9 cellular contexts compared by ENCODE assay signal in the genomic region with DNA sequence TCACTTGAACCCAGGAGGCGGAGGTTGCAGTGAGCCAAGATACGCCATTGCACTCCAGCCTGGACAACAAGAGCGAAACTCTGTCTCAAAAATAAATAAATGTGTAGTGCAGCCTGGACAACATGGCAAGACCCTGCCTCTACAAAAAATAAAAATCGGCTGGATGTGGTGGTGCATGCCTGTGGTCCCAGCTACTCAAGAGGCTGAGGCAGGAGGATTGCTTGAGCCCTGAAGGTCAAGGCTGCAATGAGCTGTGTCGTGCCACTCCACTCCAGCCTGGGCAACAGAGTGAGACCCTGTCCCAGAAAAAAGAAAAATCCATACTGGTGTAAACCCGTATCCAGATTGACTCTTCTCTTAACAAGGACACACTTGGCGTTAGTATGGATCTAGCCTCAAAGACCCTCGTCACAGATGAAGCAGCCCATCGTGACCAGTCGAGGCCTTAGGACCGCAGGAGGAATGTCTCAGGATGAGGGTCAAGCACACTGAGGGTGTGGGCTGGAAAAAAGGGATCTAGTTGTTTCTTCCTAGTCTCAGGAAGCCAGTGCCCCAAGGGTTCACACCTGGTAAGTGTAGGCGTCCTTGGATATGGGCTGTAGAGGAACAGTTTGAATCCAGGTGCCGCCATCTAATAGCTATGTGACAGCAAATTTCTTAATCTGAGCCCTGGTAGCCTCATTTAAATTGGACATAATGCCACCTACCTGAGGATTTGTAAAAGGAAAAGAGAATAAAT. TPM values are rescaled to one million over a fixed set of nuclear protein-coding genes. Genes with fewer than 3 reads are reported as not detected.
A peak's percentile ranks its signal among the peaks of the same experiment; 100 is the strongest.
DNase-seq lines count a peak whose midpoint lies in the region; ATAC-seq and TF ChIP-seq lines count a peak whose summit lies in the region.
"Had no signal": no experiment of that assay in that cellular context is flagged by ENCODE, and none has a peak within 500 bp of the region (broad histone marks: within the 10 kb centered on the region; RNA-seq: fewer than 3 reads in every experiment).

No MANE protein-coding gene starts in this region.

- H2AFZ ChIP-seq in MM.1S (ENCODE audit: low read length): no peak overlapping the region

- H3K36me3 ChIP-seq in MM.1S (replicated peaks; ENCODE audit: insufficient read depth, low read length) (peaks cover 22% of the 10 kb centered on the region), colonic mucosa (peaks cover 31% of the 10 kb centered on the region), stomach (peaks cover 45 to 53% (median 53%) of the 10 kb centered on the region in 4 donors)

- H3K9me3 ChIP-seq in MM.1S (replicated peaks; ENCODE audit: insufficient read depth, low read length) (no peaks in the 10 kb centered on the region), colonic mucosa (no peaks in the 10 kb centered on the region), stomach (no peaks in the 10 kb centered on the region)

- TF ChIP-seq CTCF in MM.1S (IDR thresholded peaks at IDR 0.05; ENCODE audit: low read length): no peak
- no peak for TF ChIP-seq CTCF in colonic mucosa (IDR thresholded peaks at IDR 0.05)
- TF ChIP-seq CTCF in stomach (IDR thresholded peaks at IDR 0.05): no peak

- H3K36me3 Mint-ChIP-seq in activated T-cell treated with anti-CD3 and anti-CD28 coated beads, Interleukin-2, amount 50 U/mL, for 72 hours (ENCODE audit: insufficient read depth in 2 of 2): peaks cover 7 to 9% of the 10 kb centered on the region in 2 donors

- no peak overlapping the region for H3K4me3 Mint-ChIP-seq in activated T-cell treated with anti-CD3 and anti-CD28 coated beads, Interleukin-2, amount 50 U/mL, for 72 hours

- 94% methylated on average over 13 of the region's 13 CpGs for WGBS in stomach, 5 donors

- H3K27me3 ChIP-seq in MM.1S (replicated peaks; ENCODE audit: insufficient read depth, low read length): no peaks in the 10 kb centered on the region
- no peaks in the 10 kb centered on the region for H3K27me3 ChIP-seq in colonic mucosa
- H3K27me3 ChIP-seq in stomach: no peaks in the 10 kb centered on the region

- no peak for DNase-seq in activated T-cell treated with anti-CD3 and anti-CD28 coated beads, Interleukin-2, amount 50 U/mL, for 72 hours
- DNase-seq in activated T-cell treated with anti-CD3 and anti-CD28 coated beads, Interleukin-2, amount 50 U/mL, for 48 hours: no peak
- no peak for DNase-seq in MM.1S
- DNase-seq in colonic mucosa: no peak
- no peak for DNase-seq in stomach
- DNase-seq in LoVo (ENCODE audit: low spot score): no peak
- no peak for DNase-seq in GOT3 (lab: John Stamatoyannopoulos, UW)
- no peak for DNase-seq in cortex of kidney (lab: John Stamatoyannopoulos, UW)
- DNase-seq: NCI-H1105 had no signal

- H3K4me3 ChIP-seq in MM.1S (ENCODE audit: low read length): no peak overlapping the region
- no peak overlapping the region for H3K4me3 ChIP-seq in colonic mucosa
- no peak overlapping the region for H3K4me3 ChIP-seq in stomach

- H4K20me1 ChIP-seq in MM.1S (ENCODE audit: insufficient read depth, low read length): no peaks in the 10 kb centered on the region

- H3K4me1 ChIP-seq in MM.1S (ENCODE audit: low read length) (peaks cover 34% of the 10 kb centered on the region), colonic mucosa (peaks cover 7% of the 10 kb centered on the region), stomach (peaks cover 35 to 60% (median 44%) of the 10 kb centered on the region in 4 donors)

- H3K4me2 ChIP-seq in MM.1S (ENCODE audit: low read depth, low read length): peak overlapping the region; percentile 41; the same call in 1 of the 2 replicates

- H3K27ac ChIP-seq in MM.1S (ENCODE audit: low read length) (peak overlapping the region; percentile 61; the same call in 1 of the 2 replicates), colonic mucosa (peak overlapping the region; percentile 11), stomach (peak overlapping the region in 3 of 5 donors; percentile 86 to 89 (median 86))

- H3K9me3 Mint-ChIP-seq in activated T-cell treated with anti-CD3 and anti-CD28 coated beads, Interleukin-2, amount 50 U/mL, for 72 hours: no peaks in the 10 kb centered on the region

- H3K9ac ChIP-seq in MM.1S (ENCODE audit: low read length): no peak overlapping the region
- no peak overlapping the region for H3K9ac ChIP-seq in colonic mucosa (ENCODE audit: low read depth in 2 of 2, low read length in 2 of 2)

- intact Hi-C loops in colonic mucosa (cut with DNase I): loop anchor here (5.0 kb wide), 1 partner anchor 69 kb away; no protein-coding TSS in a partner anchor
- intact Hi-C loops in stomach (cut with DNase I; ENCODE audit: low total_unique reads): no loop called here

- H3K79me2 ChIP-seq in MM.1S (ENCODE audit: low read length): peaks cover 16% of the 10 kb centered on the region

- H3K27ac Mint-ChIP-seq in activated T-cell treated with anti-CD3 and anti-CD28 coated beads, Interleukin-2, amount 50 U/mL, for 72 hours: peak overlapping the region; percentile 36

- TF ChIP-seq EP300 in stomach (IDR thresholded peaks at IDR 0.05): no peak

- peaks cover 53% of the 10 kb centered on the region for H3F3A ChIP-seq in MM.1S (ENCODE audit: insufficient read depth, low read length)

- no peak for ATAC-seq in activated T-cell treated with anti-CD3 and anti-CD28 coated beads, Interleukin-2, amount 50 U/mL, for 72 hours (replicated peaks in 1 of 2)

- peaks cover 45% of the 10 kb centered on the region for H3K4me1 Mint-ChIP-seq in activated T-cell treated with anti-CD3 and anti-CD28 coated beads, Interleukin-2, amount 50 U/mL, for 72 hours (ENCODE audit: low read depth)

- no peaks in the 10 kb centered on the region for H3K9me2 ChIP-seq in MM.1S (replicated peaks; ENCODE audit: insufficient read depth, low read length)

- no peak for TF ChIP-seq POLR2A in stomach (IDR thresholded peaks at IDR 0.05)

- no peaks in the 10 kb centered on the region for H3K27me3 Mint-ChIP-seq in activated T-cell treated with anti-CD3 and anti-CD28 coated beads, Interleukin-2, amount 50 U/mL, for 72 hours (ENCODE audit: low read depth)

RNA-seq across cellular contexts. Expression of a gene that starts 4.0 kb away (rescaled TPM):
- total RNA-seq in activated T-cell treated with anti-CD3 and anti-CD28 coated beads, Interleukin-2, amount 50 U/mL, for 72 hours: 1 to 10 TPM in 1 of 2 donors, under 1 TPM in 1; 0.76 to 1.4 TPM
- total RNA-seq in colonic mucosa (1 to 10 TPM; 1.1 to 1.3 TPM), stomach (1 to 10 TPM in 3 of 5 donors, under 1 TPM in 2; 0.45 to 4.8 (median 1.1) TPM)
- polyA plus RNA-seq in stomach: 1 to 10 TPM; 1.8 to 2.7 (median 2.6) TPM

RNA-seq across cellular contexts. Expression of a gene that starts 13.2 kb away (rescaled TPM):
- 10 to 100 TPM; 51.7 to 63.0 TPM for total RNA-seq in activated T-cell treated with anti-CD3 and anti-CD28 coated beads, Interleukin-2, amount 50 U/mL, for 72 hours
- total RNA-seq in colonic mucosa (100 to 1,000 TPM in 1 of 2 donors, 10 to 100 TPM in 1; 96.1 to 137 TPM), stomach (100 to 1,000 TPM in 4 of 5 donors, 10 to 100 TPM in 1; 82.6 to 218 (median 173) TPM)
- 100 to 1,000 TPM in 1 of 3 donors, 10 to 100 TPM in 2; 85.9 to 183 (median 88.9) TPM for polyA plus RNA-seq in stomach

RNA-seq across cellular contexts. Expression of a gene that starts 13.5 kb away (rescaled TPM):
- 10 to 100 TPM; 14.7 to 17.7 TPM for total RNA-seq in activated T-cell treated with anti-CD3 and anti-CD28 coated beads, Interleukin-2, amount 50 U/mL, for 72 hours
- total RNA-seq in colonic mucosa (100 to 1,000 TPM; 109 to 136 TPM), stomach (100 to 1,000 TPM in 2 of 5 donors, 10 to 100 TPM in 3; 35.1 to 121 (median 76.9) TPM)
- polyA plus RNA-seq in stomach: 100 to 1,000 TPM; 114 to 116 (median 114) TPM

RNA-seq across cellular contexts. Expression of a gene that starts 35.5 kb away (rescaled TPM):
- total RNA-seq in activated T-cell treated with anti-CD3 and anti-CD28 coated beads, Interleukin-2, amount 50 U/mL, for 72 hours: 10 to 100 TPM; 64.5 to 75.1 TPM
- total RNA-seq in colonic mucosa (100 to 1,000 TPM; 273 to 375 TPM), stomach (100 to 1,000 TPM; 103 to 318 (median 223) TPM)
- 100 to 1,000 TPM in 1 of 3 donors, 10 to 100 TPM in 2; 94.6 to 119 (median 97.9) TPM for polyA plus RNA-seq in stomach

RNA-seq across cellular contexts. Expression of a gene that starts 39.8 kb away (rescaled TPM):
- total RNA-seq in activated T-cell treated with anti-CD3 and anti-CD28 coated beads, Interleukin-2, amount 50 U/mL, for 72 hours: 100 to 1,000 TPM; 517 to 533 TPM
- 100 to 1,000 TPM; 282 to 346 TPM for total RNA-seq in colonic mucosa
- total RNA-seq in stomach: 100 to 1,000 TPM in 4 of 5 donors, 10 to 100 TPM in 1; 92.1 to 456 (median 234) TPM
- 100 to 1,000 TPM; 188 to 384 (median 278) TPM for polyA plus RNA-seq in stomach

Comparison
In these comparisons a context has a peak if more than half of its experiments do, and no peak if none do; other contexts are left out.
1. H3K27ac ChIP-seq: peak in every context shown above with its lines; median percentile 86 in stomach; 61 in MM.1S; 11 in colonic mucosa.